In the genomic region with DNA sequence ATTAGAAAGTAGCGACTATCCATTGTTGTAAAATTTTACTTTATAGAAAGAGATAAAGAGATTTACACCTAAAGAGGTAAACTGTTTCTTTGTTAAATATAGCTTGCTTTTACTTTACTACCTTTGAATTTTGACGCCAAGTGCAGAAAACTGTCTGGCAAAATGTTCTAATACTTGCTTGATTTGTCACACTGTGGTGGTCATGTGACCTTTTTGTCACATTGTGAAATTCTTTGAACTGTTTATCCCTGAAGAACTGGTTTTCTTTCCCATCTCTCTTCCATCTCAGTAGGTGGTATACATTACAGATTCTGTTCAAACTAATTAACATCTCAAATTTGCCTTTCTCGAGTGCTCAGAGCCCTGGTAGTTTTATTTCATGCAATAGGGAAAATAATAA, we compare ENCODE assay signal across 14 cellular contexts.
"Had no signal": no experiment of that assay in that cellular context is flagged by ENCODE, and none has a peak within 500 bp of the region (broad histone marks: within the 10 kb centered on the region; RNA-seq: fewer than 3 reads in every experiment).

No MANE protein-coding gene starts in this region.

- H3K4me1 ChIP-seq: gastrocnemius medialis, heart right ventricle, testis, upper lobe of right lung had no signal

- H3K27ac ChIP-seq: gastrocnemius medialis, heart right ventricle, testis, upper lobe of right lung had no signal

- H3K9me3 ChIP-seq: gastrocnemius medialis, testis, upper lobe of right lung had no signal

- H3K36me3 ChIP-seq: gastrocnemius medialis, heart right ventricle, upper lobe of right lung had no signal

- DNase-seq: activated B cell treated with CpG ODN at 0.5 μM for 24 hours; activated CD4-positive, alpha-beta T cell treated with anti-CD3 and anti-CD28 coated beads, Interleukin-2, amount 10 ng/mL, durations not matched to agents 24 days and 14 days; activated naive CD4-positive, alpha-beta T cell treated with anti-CD3 and anti-CD28 coated beads for 36 hours; gastrocnemius medialis; heart right ventricle; kidney; left ventricle myocardium superior; stimulated activated CD4-positive, alpha-beta T cell treated with anti-CD3 and anti-CD28 coated beads, Interleukin-15, amount 100 ng/mL, for 24 hours; stimulated activated CD4-positive, alpha-beta T cell treated with anti-CD3 and anti-CD28 coated beads, Interleukin-4, amount 100 ng/mL, for 24 hours; stimulated activated naive CD8-positive, alpha-beta T cell treated with anti-CD3 and anti-CD28 coated beads, Interleukin-15, amount 100 ng/mL, for 72 hours; T-helper 2 cell; testis; upper lobe of right lung had no signal

- H3K27me3 ChIP-seq: gastrocnemius medialis, heart right ventricle, testis, upper lobe of right lung had no signal

- H3K4me3 ChIP-seq: gastrocnemius medialis, heart right ventricle, testis, upper lobe of right lung had no signal

- ATAC-seq: esophagus mucosa; gastrocnemius medialis; heart right ventricle; left ventricle myocardium superior; stimulated activated naive CD8-positive, alpha-beta T cell treated with anti-CD3 and anti-CD28 coated beads, Interleukin-15, amount 100 ng/mL, for 72 hours; upper lobe of right lung had no signal
